In genomic region chr14:37116933-37117844, GRCh38 we compare ENCODE assay signal across 14 cellular contexts. TPM values are rescaled to one million over a fixed set of nuclear protein-coding genes. Genes with fewer than 3 reads are reported as not detected.
A peak's percentile ranks its signal among the peaks of the same experiment; 100 is the strongest.
DNase-seq lines count a peak whose midpoint lies in the region; ATAC-seq and TF ChIP-seq lines count a peak whose summit lies in the region.
"Had no signal": no experiment of that assay in that cellular context is flagged by ENCODE, and none has a peak within 500 bp of the region (broad histone marks: within the 10 kb centered on the region; RNA-seq: fewer than 3 reads in every experiment).

No MANE protein-coding gene starts in this region.

- DNase-seq in AG10803 (ENCODE audit: low read depth), result peak; percentile 62
- DNase-seq in HT-29 (ENCODE audit: low spot score), result peak; percentile 16
- peak; percentile 45 for DNase-seq in SK-N-MC (ENCODE audit: low read depth, low spot score)
- DNase-seq in hepatocyte (ENCODE audit: low spot score), result peak; percentile 4
- DNase-seq in activated naive CD8-positive, alpha-beta T cell treated with anti-CD3 and anti-CD28 coated beads for 36 hours, result no peak
- no peak for DNase-seq in cerebellar nuclear complex (lab: John Stamatoyannopoulos, UW)
- no peak for DNase-seq in stimulated activated CD4-positive, alpha-beta T cell treated with anti-CD3 and anti-CD28 coated beads, Interleukin-4, amount 100 ng/mL, for 1 hour
- DNase-seq: activated CD8-positive, alpha-beta T cell treated with anti-CD3 and anti-CD28 coated beads, Interleukin-2, amount 10 ng/mL, durations not matched to agents 7 days and 5 days; effector CD4-positive, alpha-beta T cell; NCI-H1930; ovary; stimulated activated naive CD8-positive, alpha-beta T cell treated with anti-CD3 and anti-CD28 coated beads, Interleukin-15, Interleukin-2, amounts not matched to agents 100 U/mL and 50 U/mL, for 24 hours had no signal

- WGBS in hepatocyte (ENCODE audit: low lambda C conversion rate, missing lambda C conversion rate), result 57% methylated on average over 5 of the region's 5 CpGs

- no peak overlapping the region for H3K4me2 ChIP-seq in hepatocyte

- peaks cover 3% of the 10 kb centered on the region; the same call in 1 of the 2 replicates for H3K9me3 ChIP-seq in SK-N-MC (ENCODE audit: low read depth, low read length)
- no peaks in the 10 kb centered on the region for H3K9me3 ChIP-seq in hepatocyte (ENCODE audit: low read depth)
- H3K9me3 ChIP-seq: HAP-1, ovary had no signal

- no peak overlapping the region for H3K9ac ChIP-seq in SK-N-MC (ENCODE audit: insufficient read length)

- no peaks in the 10 kb centered on the region for H3K4me1 ChIP-seq in hepatocyte (ENCODE audit: insufficient read depth)
- H3K4me1 ChIP-seq: HAP-1 had no signal

- no peaks in the 10 kb centered on the region for H3K9me2 ChIP-seq in hepatocyte (replicated peaks; ENCODE audit: insufficient read depth)

- H3K79me2 ChIP-seq in hepatocyte, result no peaks in the 10 kb centered on the region

- H3K27me3 ChIP-seq in hepatocyte, result no peaks in the 10 kb centered on the region
- H3K27me3 ChIP-seq: ovary had no signal

- H3K9me3 Mint-ChIP-seq in activated naive CD8-positive, alpha-beta T cell treated with anti-CD3 and anti-CD28 coated beads for 36 hours, result peaks cover 5% of the 10 kb centered on the region

- peak; percentile 69 for TF ChIP-seq CTCF in AG10803 (conservative IDR thresholded peaks at IDR 0.05; ENCODE audit: low read length)
- peak; percentile 36 for TF ChIP-seq CTCF in hepatocyte (IDR thresholded peaks at IDR 0.05; ENCODE audit: poor library complexity)

- H3K27ac Mint-ChIP-seq in activated naive CD8-positive, alpha-beta T cell treated with anti-CD3 and anti-CD28 coated beads for 36 hours, result no peak overlapping the region
- H3K27ac Mint-ChIP-seq: activated CD8-positive, alpha-beta T cell treated with anti-CD3 and anti-CD28 coated beads, Interleukin-2, amount 10 ng/mL, durations not matched to agents 7 days and 5 days had no signal

- H2AFZ ChIP-seq in hepatocyte, result no peak overlapping the region

- H3K36me3 ChIP-seq in SK-N-MC (ENCODE audit: insufficient read depth, low read length) (no peaks in the 10 kb centered on the region), hepatocyte (replicated peaks; ENCODE audit: insufficient read depth, low read depth) (no peaks in the 10 kb centered on the region)
- H3K36me3 ChIP-seq: HAP-1, ovary had no signal

- no peaks in the 10 kb centered on the region for H3K36me3 Mint-ChIP-seq in activated naive CD8-positive, alpha-beta T cell treated with anti-CD3 and anti-CD28 coated beads for 36 hours

- no peaks in the 10 kb centered on the region for H4K20me1 ChIP-seq in hepatocyte (ENCODE audit: insufficient read depth, poor library complexity, severe bottlenecking)

- no peaks in the 10 kb centered on the region for H3K27me3 Mint-ChIP-seq in activated naive CD8-positive, alpha-beta T cell treated with anti-CD3 and anti-CD28 coated beads for 36 hours

- no peak overlapping the region for H3K4me3 ChIP-seq in AG10803 (ENCODE audit: low read length)
- H3K4me3 ChIP-seq in SK-N-MC, result peak overlapping the region; percentile 61
- no peak overlapping the region for H3K4me3 ChIP-seq in hepatocyte
- H3K4me3 ChIP-seq: HAP-1, ovary had no signal

- H3K4me3 Mint-ChIP-seq in activated naive CD8-positive, alpha-beta T cell treated with anti-CD3 and anti-CD28 coated beads for 36 hours, result no peak overlapping the region
- H3K4me3 Mint-ChIP-seq: activated CD8-positive, alpha-beta T cell treated with anti-CD3 and anti-CD28 coated beads, Interleukin-2, amount 10 ng/mL, durations not matched to agents 7 days and 5 days had no signal

- peak overlapping the region; percentile 82 for H3K27ac ChIP-seq in SK-N-MC
- no peak overlapping the region for H3K27ac ChIP-seq in hepatocyte
- H3K27ac ChIP-seq: ovary had no signal

- no peaks in the 10 kb centered on the region for H3K4me1 Mint-ChIP-seq in activated naive CD8-positive, alpha-beta T cell treated with anti-CD3 and anti-CD28 coated beads for 36 hours

- ATAC-seq in HG03175 (IDR thresholded peaks at IDR 0.05; ENCODE audit: unreplicated experiment), result no peak
- ATAC-seq: activated CD8-positive, alpha-beta T cell treated with anti-CD3 and anti-CD28 coated beads, Interleukin-2, amount 10 ng/mL, durations not matched to agents 7 days and 5 days; stimulated activated naive CD8-positive, alpha-beta T cell treated with anti-CD3 and anti-CD28 coated beads, Interleukin-15, Interleukin-2, amounts not matched to agents 100 U/mL and 50 U/mL, for 24 hours had no signal

RNA-seq across cellular contexts. Expression of gene SLC25A21, which starts 55.2 kb away (rescaled TPM):
- not detected in 2 replicates for total RNA-seq in HT-29 (2014; rRNA removed; shearing (Covaris generic))
- total RNA-seq in hepatocyte, result 0.08 and 1.6 TPM in 2 replicates
- 1.4 TPM in 1 of 2 replicates, not detected in the other for polyA plus RNA-seq in hepatocyte
- not detected for total RNA-seq in activated naive CD8-positive, alpha-beta T cell treated with anti-CD3 and anti-CD28 coated beads for 36 hours
- total RNA-seq: activated CD8-positive, alpha-beta T cell treated with anti-CD3 and anti-CD28 coated beads, Interleukin-2, amount 10 ng/mL, durations not matched to agents 7 days and 5 days had no signal

Comparison
In these comparisons a context has a peak if more than half of its experiments do, and no peak if none do; other contexts are left out.
1. DNase-seq: peak in AG10803 (single experiment), HT-29 (single experiment), SK-N-MC (single experiment) and hepatocyte (single experiment); none in activated naive CD8-positive, alpha-beta T cell treated with anti-CD3 and anti-CD28 coated beads for 36 hours (single experiment), cerebellar nuclear complex (0 of 2) and stimulated activated CD4-positive, alpha-beta T cell treated with anti-CD3 and anti-CD28 coated beads, Interleukin-4, amount 100 ng/mL, for 1 hour (single experiment).